18 cellular contexts compared by ENCODE assay signal in genomic region chrX:14073158-14073557, GRCh38. TPM values are rescaled to one million over a fixed set of nuclear protein-coding genes. Genes with fewer than 3 reads are reported as not detected.
DNase-seq lines count a peak whose midpoint lies in the region; ATAC-seq, FAIRE-seq and TF ChIP-seq lines count a peak whose summit lies in the region.
"Had no signal": no experiment of that assay in that cellular context is flagged by ENCODE, and none has a peak within 500 bp of the region (broad histone marks: within the 10 kb centered on the region; RNA-seq: fewer than 3 reads in every experiment).

No MANE protein-coding gene starts in this region.

- no peaks in the 10 kb centered on the region for H3K9me3 Mint-ChIP-seq in nephron
- no peaks in the 10 kb centered on the region for H3K9me3 Mint-ChIP-seq in Calu3 (ENCODE audit: low read depth, unreplicated experiment)
- H3K9me3 Mint-ChIP-seq in CD4-positive, alpha-beta T cell: no peaks in the 10 kb centered on the region

- intact Hi-C loops in Calu3 (cut with micrococcal nuclease; ENCODE audit: unreplicated experiment): no loop called here
- intact Hi-C loops in CD4-positive, alpha-beta T cell (cut with DNase I, micrococcal nuclease): no loop called here

- H3K27me3 ChIP-seq in CD4-positive, alpha-beta T cell (ENCODE audit: control insufficient read depth, insufficient read depth, low read length): no peaks in the 10 kb centered on the region

- H3K27me3 Mint-ChIP-seq in nephron (ENCODE audit: low read depth) (no peaks in the 10 kb centered on the region), Calu3 (ENCODE audit: unreplicated experiment) (no peaks in the 10 kb centered on the region)
- no peaks in the 10 kb centered on the region for H3K27me3 Mint-ChIP-seq in CD4-positive, alpha-beta T cell

- no peaks in the 10 kb centered on the region for H3K36me3 Mint-ChIP-seq in nephron (ENCODE audit: low read depth)
- no peaks in the 10 kb centered on the region for H3K36me3 Mint-ChIP-seq in Calu3 (ENCODE audit: insufficient read depth, unreplicated experiment)
- no peaks in the 10 kb centered on the region for H3K36me3 Mint-ChIP-seq in CD4-positive, alpha-beta T cell (ENCODE audit: low read depth)

- TF ChIP-seq CTCF in A549 (IDR thresholded peaks at IDR 0.05): no peak
- TF ChIP-seq CTCF in VCaP (conservative IDR thresholded peaks at IDR 0.05): no peak
- TF ChIP-seq CTCF in nephron (IDR thresholded peaks at IDR 0.05; ENCODE audit: unreplicated experiment in 3 of 3): no peak
- no peak for TF ChIP-seq CTCF in Calu3 (IDR thresholded peaks at IDR 0.05; ENCODE audit: unreplicated experiment)
- no peak for TF ChIP-seq CTCF in CD4-positive, alpha-beta T cell (IDR thresholded peaks at IDR 0.05)

- no peak for TF ChIP-seq EP300 in A549 (IDR thresholded peaks at IDR 0.05)

- H3K4me3 Mint-ChIP-seq in nephron (no peak overlapping the region), Calu3 (ENCODE audit: low read depth, unreplicated experiment) (no peak overlapping the region)
- no peak overlapping the region for H3K4me3 Mint-ChIP-seq in CD4-positive, alpha-beta T cell

- no peaks in the 10 kb centered on the region; the same call in 2 of the 3 replicates for H3K4me1 ChIP-seq in A549
- H3K4me1 ChIP-seq: BLaER1, SJCRH30 had no signal

- POLR2A ChIA-PET in A549 (lab: Yijun Ruan, JAX): no interaction called here
- POLR2A ChIA-PET in CD4-positive, alpha-beta T cell (lab: Charles Lee): no interaction called here

- TF ChIP-seq POLR2A in A549 (IDR thresholded peaks at IDR 0.05; ENCODE audit: low read length): no peak

- TF ChIP-seq RAD21 in A549 (conservative IDR thresholded peaks at IDR 0.05 in 1 of 2, IDR thresholded peaks at IDR 0.05 in 1 of 2): no peak

- FAIRE-seq in A549 (lab: Jason Lieb, UNC) (peak; percentile 51), endometrium (lab: Jason Lieb, UNC) (peak; percentile 50)
- FAIRE-seq: H54, HepG2 had no signal

- WGBS in A549 (ENCODE audit: missing lambda C conversion rate): 33% methylated on average over 1 of the region's 1 CpG

- no TSS peak for BruUV-seq in Calu3 (replicated peaks; lab: Mats Ljungman, UMichigan)

- H3K9me3 ChIP-seq in A549: no peaks in the 10 kb centered on the region
- H3K9me3 ChIP-seq in CD4-positive, alpha-beta T cell (ENCODE audit: control insufficient read depth, low read length): no peaks in the 10 kb centered on the region
- H3K9me3 ChIP-seq: BLaER1, SJCRH30 had no signal

- peak overlapping the region; percentile 48 to 68 (median 49) for H3K27ac Mint-ChIP-seq in nephron
- H3K27ac Mint-ChIP-seq in Calu3 (ENCODE audit: unreplicated experiment): no peak overlapping the region
- H3K27ac Mint-ChIP-seq in CD4-positive, alpha-beta T cell: no peak overlapping the region

- 0 out of 3 replicates have a peak overlapping the region, but pooled peaks have one; percentile 21 for H3K4me2 ChIP-seq in A549
- H3K4me2 ChIP-seq: BLaER1, KMS-11 had no signal

- H3K4me3 ChIP-seq in A549: no peak overlapping the region
- H3K4me3 ChIP-seq: BLaER1, SJCRH30 had no signal

- DNase-seq in A549 (ENCODE audit: low read depth in 1 of 2, low spot score in 1 of 2) (no peak), Calu3 (no peak)
- DNase-seq in stimulated activated CD4-positive, alpha-beta T cell treated with anti-CD3 and anti-CD28 coated beads, Interleukin-2, amount 100 ng/mL, for 48 hours: no peak
- no peak for DNase-seq in CD4-positive, alpha-beta T cell
- DNase-seq: DND-41, NCI-H1417, NCI-H187, NCI-H524, PC-3, SJCRH30 had no signal

- H3K27ac ChIP-seq in A549: no peak overlapping the region
- H3K27ac ChIP-seq in VCaP: peak overlapping the region; percentile 44; the same call in 1 of the 2 replicates
- H3K27ac ChIP-seq in CD4-positive, alpha-beta T cell (ENCODE audit: low read depth, low read length): no peak overlapping the region
- H3K27ac ChIP-seq: BLaER1, KMS-11, RWPE1, SJCRH30 had no signal

- CTCF ChIA-PET in A549 (lab: Yijun Ruan, JAX) (interaction anchor here (1.3 kb wide), 1 partner anchor 20 kb away, joined by 3 read pairs; no protein-coding TSS in a partner anchor), Calu3 (lab: Charles Lee) (no interaction called here)
- CTCF ChIA-PET in CD4-positive, alpha-beta T cell (lab: Charles Lee): no interaction called here

- peaks cover 12% of the 10 kb centered on the region for H3K4me1 Mint-ChIP-seq in nephron
- no peaks in the 10 kb centered on the region for H3K4me1 Mint-ChIP-seq in Calu3 (ENCODE audit: low read depth, unreplicated experiment)
- no peaks in the 10 kb centered on the region for H3K4me1 Mint-ChIP-seq in CD4-positive, alpha-beta T cell (ENCODE audit: low read depth)

- no peak for ATAC-seq in A549
- ATAC-seq in CD4-positive, alpha-beta T cell (ENCODE audit: poor library complexity): no peak
- ATAC-seq: HepG2, PC-3 had no signal

TF ChIP-seq in A549, 52 proteins besides CTCF, POLR2A, EP300 and RAD21:
- TF ChIP-seq HOXB5 (CRISPR knock-in tag; IDR thresholded peaks at IDR 0.05): no peak

RNA-seq across cellular contexts. Expression of gene GEMIN8, which starts 43.5 kb away (rescaled TPM):
- polyA plus RNA-seq in A549 (2011; rRNA removed): 21.8 and 27.5 TPM in 2 replicates
- 19.6 and 20.8 TPM in 2 replicates for polyA plus RNA-seq in A549 (2012; cell fraction: cytosol; rRNA removed)
- polyA plus RNA-seq in A549 (2012; cell fraction: nucleus; rRNA removed): 23.3 and 23.7 TPM in 2 replicates
- 13.9 to 15.9 TPM (median 14.2 TPM) in 3 replicates for polyA plus RNA-seq in A549 (2017; fragmentation: RNase III; extraction: RNeasy Plus Mini Kit Qiagen cat#74134 plus additional on column Dnase treatment)
- 19.1 and 23.6 TPM in 2 replicates for polyA minus RNA-seq in A549 (2011; rRNA and poly(A)+ RNA removed)
- total RNA-seq in Calu3 (2022): 21.7 and 22.5 TPM in 2 replicates
- 10 to 100 TPM; 10.2 to 11.1 TPM for total RNA-seq in CD4-positive, alpha-beta T cell

Comparison
In these comparisons a context has a peak if more than half of its experiments do, and no peak if none do; other contexts are left out.
1. H3K27ac Mint-ChIP-seq: peak in nephron (3 of 3); none in Calu3 (single experiment) and CD4-positive, alpha-beta T cell (single experiment).